ENCODE assay signal across 2 cellular contexts in the genomic region with DNA sequence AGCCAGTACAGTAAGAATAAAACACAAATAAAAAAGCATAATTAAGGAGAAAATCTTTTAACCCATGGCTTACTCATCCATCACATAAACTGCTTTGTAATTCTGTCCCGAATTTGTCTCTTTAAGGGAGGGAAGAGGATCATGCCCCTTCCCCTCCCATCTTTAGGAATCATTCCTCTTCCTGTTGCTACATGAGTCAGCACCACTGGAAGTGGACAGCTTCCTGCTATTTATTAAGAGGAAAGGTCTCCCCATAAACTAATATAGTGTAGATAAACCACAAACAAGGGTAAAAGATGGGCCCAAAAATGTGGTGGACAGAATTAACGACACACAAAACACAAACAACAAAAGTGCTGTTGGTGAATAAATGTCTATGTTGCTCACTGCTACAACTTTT.
TF ChIP-seq lines count a peak whose summit lies in the region.

No MANE protein-coding gene starts in this region.

TF ChIP-seq in SK-N-SH, 30 proteins besides CTCF, POLR2A, EP300 and RAD21:
- no peak for TF ChIP-seq EZH2phosphoT487 (IDR thresholded peaks at IDR 0.05; ENCODE audit: borderline replicate concordance, low read depth)
- TF ChIP-seq, protein P1, sequence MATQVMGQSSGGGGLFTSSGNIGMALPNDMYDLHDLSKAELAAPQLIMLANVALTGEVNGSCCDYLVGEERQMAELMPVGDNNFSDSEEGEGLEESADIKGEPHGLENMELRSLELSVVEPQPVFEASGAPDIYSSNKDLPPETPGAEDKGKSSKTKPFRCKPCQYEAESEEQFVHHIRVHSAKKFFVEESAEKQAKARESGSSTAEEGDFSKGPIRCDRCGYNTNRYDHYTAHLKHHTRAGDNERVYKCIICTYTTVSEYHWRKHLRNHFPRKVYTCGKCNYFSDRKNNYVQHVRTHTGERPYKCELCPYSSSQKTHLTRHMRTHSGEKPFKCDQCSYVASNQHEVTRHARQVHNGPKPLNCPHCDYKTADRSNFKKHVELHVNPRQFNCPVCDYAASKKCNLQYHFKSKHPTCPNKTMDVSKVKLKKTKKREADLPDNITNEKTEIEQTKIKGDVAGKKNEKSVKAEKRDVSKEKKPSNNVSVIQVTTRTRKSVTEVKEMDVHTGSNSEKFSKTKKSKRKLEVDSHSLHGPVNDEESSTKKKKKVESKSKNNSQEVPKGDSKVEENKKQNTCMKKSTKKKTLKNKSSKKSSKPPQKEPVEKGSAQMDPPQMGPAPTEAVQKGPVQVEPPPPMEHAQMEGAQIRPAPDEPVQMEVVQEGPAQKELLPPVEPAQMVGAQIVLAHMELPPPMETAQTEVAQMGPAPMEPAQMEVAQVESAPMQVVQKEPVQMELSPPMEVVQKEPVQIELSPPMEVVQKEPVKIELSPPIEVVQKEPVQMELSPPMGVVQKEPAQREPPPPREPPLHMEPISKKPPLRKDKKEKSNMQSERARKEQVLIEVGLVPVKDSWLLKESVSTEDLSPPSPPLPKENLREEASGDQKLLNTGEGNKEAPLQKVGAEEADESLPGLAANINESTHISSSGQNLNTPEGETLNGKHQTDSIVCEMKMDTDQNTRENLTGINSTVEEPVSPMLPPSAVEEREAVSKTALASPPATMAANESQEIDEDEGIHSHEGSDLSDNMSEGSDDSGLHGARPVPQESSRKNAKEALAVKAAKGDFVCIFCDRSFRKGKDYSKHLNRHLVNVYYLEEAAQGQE (IDR thresholded peaks at IDR 0.05; ENCODE audit: low read depth, low read length) = peak; percentile 93
TF ChIP-seq in SK-N-SH: peak in this region for 1.

TF ChIP-seq in SK-N-SH treated with all-trans-retinoic acid at 6 μM for 48 hours, 23 proteins besides CTCF, POLR2A, EP300 and RAD21:
- TF ChIP-seq TOX (CRISPR knock-in tag; IDR thresholded peaks at IDR 0.05; ENCODE audit: borderline replicate concordance) (no peak), ZNF70 (CRISPR knock-in tag; IDR thresholded peaks at IDR 0.05) (no peak), ISL1 (CRISPR knock-in tag; IDR thresholded peaks at IDR 0.05) (no peak), CSDC2 (CRISPR knock-in tag; IDR thresholded peaks at IDR 0.05) (no peak), ZFP3 (CRISPR knock-in tag; IDR thresholded peaks at IDR 0.05) (no peak), ESRRG (CRISPR knock-in tag; IDR thresholded peaks at IDR 0.05) (no peak), OSR1 (CRISPR knock-in tag; IDR thresholded peaks at IDR 0.05) (no peak), ZC3H10 (CRISPR knock-in tag; IDR thresholded peaks at IDR 0.05) (no peak), ZNF8 (CRISPR knock-in tag; IDR thresholded peaks at IDR 0.05) (no peak), PPARA (CRISPR knock-in tag; IDR thresholded peaks at IDR 0.05; ENCODE audit: borderline replicate concordance) (no peak)
- TF ChIP-seq, protein P2, sequence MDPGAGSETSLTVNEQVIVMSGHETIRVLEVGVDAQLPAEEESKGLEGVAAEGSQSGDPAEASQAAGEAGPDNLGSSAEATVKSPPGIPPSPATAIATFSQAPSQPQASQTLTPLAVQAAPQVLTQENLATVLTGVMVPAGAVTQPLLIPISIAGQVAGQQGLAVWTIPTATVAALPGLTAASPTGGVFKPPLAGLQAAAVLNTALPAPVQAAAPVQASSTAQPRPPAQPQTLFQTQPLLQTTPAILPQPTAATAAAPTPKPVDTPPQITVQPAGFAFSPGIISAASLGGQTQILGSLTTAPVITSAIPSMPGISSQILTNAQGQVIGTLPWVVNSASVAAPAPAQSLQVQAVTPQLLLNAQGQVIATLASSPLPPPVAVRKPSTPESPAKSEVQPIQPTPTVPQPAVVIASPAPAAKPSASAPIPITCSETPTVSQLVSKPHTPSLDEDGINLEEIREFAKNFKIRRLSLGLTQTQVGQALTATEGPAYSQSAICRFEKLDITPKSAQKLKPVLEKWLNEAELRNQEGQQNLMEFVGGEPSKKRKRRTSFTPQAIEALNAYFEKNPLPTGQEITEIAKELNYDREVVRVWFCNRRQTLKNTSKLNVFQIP (CRISPR knock-in tag; IDR thresholded peaks at IDR 0.05; ENCODE audit: borderline replicate concordance, low read depth) = no peak
- TF ChIP-seq, protein P3, sequence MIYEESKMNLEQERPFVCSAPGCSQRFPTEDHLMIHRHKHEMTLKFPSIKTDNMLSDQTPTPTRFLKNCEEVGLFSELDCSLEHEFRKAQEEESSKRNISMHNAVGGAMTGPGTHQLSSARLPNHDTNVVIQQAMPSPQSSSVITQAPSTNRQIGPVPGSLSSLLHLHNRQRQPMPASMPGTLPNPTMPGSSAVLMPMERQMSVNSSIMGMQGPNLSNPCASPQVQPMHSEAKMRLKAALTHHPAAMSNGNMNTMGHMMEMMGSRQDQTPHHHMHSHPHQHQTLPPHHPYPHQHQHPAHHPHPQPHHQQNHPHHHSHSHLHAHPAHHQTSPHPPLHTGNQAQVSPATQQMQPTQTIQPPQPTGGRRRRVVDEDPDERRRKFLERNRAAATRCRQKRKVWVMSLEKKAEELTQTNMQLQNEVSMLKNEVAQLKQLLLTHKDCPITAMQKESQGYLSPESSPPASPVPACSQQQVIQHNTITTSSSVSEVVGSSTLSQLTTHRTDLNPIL (CRISPR knock-in tag; IDR thresholded peaks at IDR 0.05; ENCODE audit: low read depth) = no peak
- TF ChIP-seq, protein P4, sequence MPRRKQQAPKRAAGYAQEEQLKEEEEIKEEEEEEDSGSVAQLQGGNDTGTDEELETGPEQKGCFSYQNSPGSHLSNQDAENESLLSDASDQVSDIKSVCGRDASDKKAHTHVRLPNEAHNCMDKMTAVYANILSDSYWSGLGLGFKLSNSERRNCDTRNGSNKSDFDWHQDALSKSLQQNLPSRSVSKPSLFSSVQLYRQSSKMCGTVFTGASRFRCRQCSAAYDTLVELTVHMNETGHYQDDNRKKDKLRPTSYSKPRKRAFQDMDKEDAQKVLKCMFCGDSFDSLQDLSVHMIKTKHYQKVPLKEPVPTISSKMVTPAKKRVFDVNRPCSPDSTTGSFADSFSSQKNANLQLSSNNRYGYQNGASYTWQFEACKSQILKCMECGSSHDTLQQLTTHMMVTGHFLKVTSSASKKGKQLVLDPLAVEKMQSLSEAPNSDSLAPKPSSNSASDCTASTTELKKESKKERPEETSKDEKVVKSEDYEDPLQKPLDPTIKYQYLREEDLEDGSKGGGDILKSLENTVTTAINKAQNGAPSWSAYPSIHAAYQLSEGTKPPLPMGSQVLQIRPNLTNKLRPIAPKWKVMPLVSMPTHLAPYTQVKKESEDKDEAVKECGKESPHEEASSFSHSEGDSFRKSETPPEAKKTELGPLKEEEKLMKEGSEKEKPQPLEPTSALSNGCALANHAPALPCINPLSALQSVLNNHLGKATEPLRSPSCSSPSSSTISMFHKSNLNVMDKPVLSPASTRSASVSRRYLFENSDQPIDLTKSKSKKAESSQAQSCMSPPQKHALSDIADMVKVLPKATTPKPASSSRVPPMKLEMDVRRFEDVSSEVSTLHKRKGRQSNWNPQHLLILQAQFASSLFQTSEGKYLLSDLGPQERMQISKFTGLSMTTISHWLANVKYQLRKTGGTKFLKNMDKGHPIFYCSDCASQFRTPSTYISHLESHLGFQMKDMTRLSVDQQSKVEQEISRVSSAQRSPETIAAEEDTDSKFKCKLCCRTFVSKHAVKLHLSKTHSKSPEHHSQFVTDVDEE (CRISPR knock-in tag; IDR thresholded peaks at IDR 0.05) = no peak
